ENCODE assay signal across 8 cellular contexts in genomic region chr1:66925558-66925910, GRCh38. TPM values are rescaled to one million over a fixed set of nuclear protein-coding genes. Genes with fewer than 3 reads are reported as not detected.
A peak's percentile ranks its signal among the peaks of the same experiment; 100 is the strongest.
DNase-seq lines count a peak whose midpoint lies in the region; ATAC-seq and TF ChIP-seq lines count a peak whose summit lies in the region.

No MANE protein-coding gene starts in this region.

- peak overlapping the region; percentile 87 for H3K27ac ChIP-seq in 22Rv1

- H3K27ac Mint-ChIP-seq in T-cell: peak overlapping the region; percentile 94 to 96
- peak overlapping the region; percentile 85 for H3K27ac Mint-ChIP-seq in stimulated activated memory B cell treated with anti-CD40 and anti-IgM and Interleukin-4, amounts not matched to agents 10 μg/mL and 1 μg/mL and 100 μg/mL, for 72 hours

- no peak for DNase-seq in T-cell
- no peak for DNase-seq in left ventricle myocardium superior
- DNase-seq in NCI-H146 (lab: John Stamatoyannopoulos, UW): no peak
- no peak for DNase-seq in H4 (ENCODE audit: low spot score)

- CTCF ChIA-PET in T-cell (lab: Charles Lee): interaction anchor here in 1 of 2 donors (0.7 to 1.5 kb wide), 2 partner anchors 56 to 164 kb away, joined by 3 read pairs; no protein-coding TSS in a partner anchor

- TF ChIP-seq CTCF in 22Rv1 (IDR thresholded peaks at IDR 0.05): peak; percentile 18; the same call in 1 of the 2 replicates

- H3K4me3 Mint-ChIP-seq in T-cell: peak overlapping the region; percentile 94 to 96 (median 94)
- H3K4me3 Mint-ChIP-seq in stimulated activated memory B cell treated with anti-CD40 and anti-IgM and Interleukin-4, amounts not matched to agents 10 μg/mL and 1 μg/mL and 100 μg/mL, for 72 hours: peak overlapping the region; percentile 90

- ATAC-seq in GM21737 (IDR thresholded peaks at IDR 0.05; ENCODE audit: unreplicated experiment) (peak; percentile 0), T-cell (replicated peaks in 1 of 4) (no peak), left ventricle myocardium superior (peak; percentile 2), HG03135 (IDR thresholded peaks at IDR 0.05; ENCODE audit: unreplicated experiment) (no peak)
- ATAC-seq in stimulated activated memory B cell treated with anti-CD40 and anti-IgM and Interleukin-4, amounts not matched to agents 10 μg/mL and 1 μg/mL and 100 μg/mL, for 72 hours: no peak

- H3K36me3 Mint-ChIP-seq in T-cell: peaks cover 5% of the 10 kb centered on the region
- peaks cover 5% of the 10 kb centered on the region for H3K36me3 Mint-ChIP-seq in stimulated activated memory B cell treated with anti-CD40 and anti-IgM and Interleukin-4, amounts not matched to agents 10 μg/mL and 1 μg/mL and 100 μg/mL, for 72 hours

- H3K9me3 Mint-ChIP-seq in T-cell: no peaks in the 10 kb centered on the region
- H3K9me3 Mint-ChIP-seq in stimulated activated memory B cell treated with anti-CD40 and anti-IgM and Interleukin-4, amounts not matched to agents 10 μg/mL and 1 μg/mL and 100 μg/mL, for 72 hours: no peaks in the 10 kb centered on the region

- POLR2A ChIA-PET in T-cell (lab: Charles Lee): interaction anchor here in 1 of 2 donors (1.0 to 2.3 kb wide), 3 partner anchors 8 to 54 kb away, joined by 7 to 12 read pairs (median 11); no protein-coding TSS in a partner anchor

- no peaks in the 10 kb centered on the region for H3K27me3 Mint-ChIP-seq in T-cell
- H3K27me3 Mint-ChIP-seq in stimulated activated memory B cell treated with anti-CD40 and anti-IgM and Interleukin-4, amounts not matched to agents 10 μg/mL and 1 μg/mL and 100 μg/mL, for 72 hours: no peaks in the 10 kb centered on the region

- intact Hi-C loops in left ventricle myocardium superior (cut with micrococcal nuclease): no loop called here

- peaks cover 53 to 56% (median 54%) of the 10 kb centered on the region in 3 donors for H3K4me1 Mint-ChIP-seq in T-cell
- H3K4me1 Mint-ChIP-seq in stimulated activated memory B cell treated with anti-CD40 and anti-IgM and Interleukin-4, amounts not matched to agents 10 μg/mL and 1 μg/mL and 100 μg/mL, for 72 hours: peaks cover 32% of the 10 kb centered on the region

RNA-seq across cellular contexts. Expression of gene MIER1, which starts 0.7 kb away (rescaled TPM):
- total RNA-seq in T-cell (10 to 100 TPM; 55.3 to 77.1 (median 58.1) TPM), left ventricle myocardium superior (19.1 TPM)
- total RNA-seq in H4 (2014; rRNA removed; shearing (Covaris generic)): 17.6 and 25.4 TPM in 2 replicates

RNA-seq across cellular contexts. Expression of gene DNAI4, which starts 0.9 kb away (rescaled TPM):
- total RNA-seq in T-cell (10 to 100 TPM in 1 of 5 donors, 1 to 10 TPM in 4; 5.6 to 11.7 (median 7.7) TPM), left ventricle myocardium superior (8.4 TPM)
- total RNA-seq in H4 (2014; rRNA removed; shearing (Covaris generic)): 0.31 and 0.89 TPM in 2 replicates

Comparison
In these comparisons a context has a peak if more than half of its experiments do, and no peak if none do; other contexts are left out.
1. ATAC-seq: peak in GM21737 (single experiment) and left ventricle myocardium superior (single experiment); none in T-cell (0 of 4), stimulated activated memory B cell treated with anti-CD40 and anti-IgM and Interleukin-4, amounts not matched to agents 10 μg/mL and 1 μg/mL and 100 μg/mL, for 72 hours (single experiment) and HG03135 (single experiment).